In genomic region chr16:85750021-85750826, GRCh38 we compare ENCODE assay signal across 8 cellular contexts. TPM values are rescaled to one million over a fixed set of nuclear protein-coding genes. Genes with fewer than 3 reads are reported as not detected.
A peak's percentile ranks its signal among the peaks of the same experiment; 100 is the strongest.
DNase-seq lines count a peak whose midpoint lies in the region; ATAC-seq, FAIRE-seq and TF ChIP-seq lines count a peak whose summit lies in the region.

No MANE protein-coding gene starts in this region.

- CTCF ChIA-PET in CD4-positive, alpha-beta memory T cell (lab: Charles Lee; ENCODE audit: partially characterized antibody), result no interaction called here
- CTCF ChIA-PET in HEK293 (lab: Yijun Ruan, JAX) (interaction anchor here (1.3 kb wide), 1 partner anchor 32 kb away, joined by 5 read pairs; no protein-coding TSS in a partner anchor), WTC11 (lab: Charles Lee) (interaction anchor here (1.0 kb wide), 1 partner anchor 334 kb away, joined by 3 read pairs; no protein-coding TSS in a partner anchor)

- no peak overlapping the region for H3K4me3 ChIP-seq in CD4-positive, alpha-beta memory T cell (ENCODE audit: low read length in 2 of 2)
- H3K4me3 ChIP-seq in HEK293 (ENCODE audit: low read depth, low read length) (peak overlapping the region; percentile 37), fibroblast of villous mesenchyme (ENCODE audit: low read depth, low read length) (peak overlapping the region; percentile 59), pancreas (peak overlapping the region; percentile 18 to 56 (median 41))

- 0 out of 2 replicates have a peak, but pooled peaks have one; percentile 37 for TF ChIP-seq CTCF in HEK293 (tag by site-specific recombination; IDR thresholded peaks at IDR 0.05)
- no peak for TF ChIP-seq CTCF in WTC11 (IDR thresholded peaks at IDR 0.05)
- TF ChIP-seq CTCF in fibroblast of villous mesenchyme (IDR thresholded peaks at IDR 0.05; ENCODE audit: insufficient read depth, low read depth, low read length), result no peak
- TF ChIP-seq CTCF in pancreas (IDR thresholded peaks at IDR 0.05), result no peak

- POLR2A ChIA-PET in CD4-positive, alpha-beta memory T cell (lab: Charles Lee; ENCODE audit: partially characterized antibody), result interaction anchor here (1.2 kb wide), 1 partner anchor 12 kb away, joined by 3 read pairs; no protein-coding TSS in a partner anchor
- POLR2A ChIA-PET in HEK293 (lab: Yijun Ruan, JAX) (no interaction called here), WTC11 (lab: Charles Lee) (no interaction called here)

- H3K4me1 Mint-ChIP-seq in CD4-positive, alpha-beta memory T cell, result peaks cover 1 to 5% (median 3%) of the 10 kb centered on the region in 4 donors
- peaks cover 49% of the 10 kb centered on the region for H3K4me1 Mint-ChIP-seq in WTC11

- no peaks in the 10 kb centered on the region for H3K4me1 ChIP-seq in CD4-positive, alpha-beta memory T cell (ENCODE audit: insufficient read depth, low read length)
- H3K4me1 ChIP-seq in HEK293 (ENCODE audit: control insufficient read depth, insufficient read depth, low read length), result peaks cover 5% of the 10 kb centered on the region; the same call in 1 of the 2 replicates
- peaks cover 28 to 38% (median 35%) of the 10 kb centered on the region in 3 donors for H3K4me1 ChIP-seq in pancreas

- peaks cover 13% of the 10 kb centered on the region for H3K27me3 ChIP-seq in CD4-positive, alpha-beta memory T cell (ENCODE audit: insufficient read depth, low read length)
- no peaks in the 10 kb centered on the region for H3K27me3 ChIP-seq in pancreas

- H3K9me3 Mint-ChIP-seq in CD4-positive, alpha-beta memory T cell, result no peaks in the 10 kb centered on the region
- H3K9me3 Mint-ChIP-seq in WTC11, result no peaks in the 10 kb centered on the region

- no peak overlapping the region for H3K27ac ChIP-seq in CD4-positive, alpha-beta memory T cell (ENCODE audit: low read depth, low read length)
- H3K27ac ChIP-seq in HEK293 (ENCODE audit: extremely low read depth, low read depth, low read length) (peak overlapping the region; percentile 70; the same call in 1 of the 2 replicates), pancreas (no peak overlapping the region)

- ATAC-seq in WTC11, result peak; percentile 33
- no peak for ATAC-seq in pancreas
- no peak for ATAC-seq in GM19324 (IDR thresholded peaks at IDR 0.05; ENCODE audit: low FRiP score, unreplicated experiment)

- no peaks in the 10 kb centered on the region for H3K36me3 Mint-ChIP-seq in CD4-positive, alpha-beta memory T cell
- H3K36me3 Mint-ChIP-seq in WTC11, result no peaks in the 10 kb centered on the region

- no peak for FAIRE-seq in pancreas (lab: Jason Lieb, UNC)

- intact Hi-C loops in CD4-positive, alpha-beta memory T cell (cut with micrococcal nuclease), result no loop called here
- intact Hi-C loops in pancreas (cut with DNase I), result no loop called here

- H3K9me3 ChIP-seq in CD4-positive, alpha-beta memory T cell (ENCODE audit: control insufficient read depth in 1 of 2, low read length in 2 of 2), result no peaks in the 10 kb centered on the region
- H3K9me3 ChIP-seq in HEK293 (ENCODE audit: control insufficient read depth, insufficient read depth, low read depth, low read length) (no peaks in the 10 kb centered on the region), pancreas (no peaks in the 10 kb centered on the region)

- H3K27ac Mint-ChIP-seq in CD4-positive, alpha-beta memory T cell, result no peak overlapping the region
- no peak overlapping the region for H3K27ac Mint-ChIP-seq in WTC11

- peak overlapping the region; percentile 66 to 92 (median 80) for H3K4me3 Mint-ChIP-seq in CD4-positive, alpha-beta memory T cell
- peak overlapping the region; percentile 89 for H3K4me3 Mint-ChIP-seq in WTC11

- H3K36me3 ChIP-seq in CD4-positive, alpha-beta memory T cell (ENCODE audit: insufficient read depth, low read length), result no peaks in the 10 kb centered on the region
- no peaks in the 10 kb centered on the region for H3K36me3 ChIP-seq in HEK293 (ENCODE audit: control insufficient read depth in 2 of 2, insufficient read depth in 1 of 2, low read length in 2 of 2)
- H3K36me3 ChIP-seq in pancreas, result no peaks in the 10 kb centered on the region

- DNase-seq in CD4-positive, alpha-beta memory T cell, result no peak
- peak; percentile 63 for DNase-seq in WTC11 (ENCODE audit: low spot score)
- DNase-seq in fibroblast of villous mesenchyme (ENCODE audit: low read depth), result peak; percentile 58
- DNase-seq in pancreas, result peak in 4 of 6 donors; percentile 34 to 70 (median 50)
- DNase-seq in amniotic stem cell (lab: John Stamatoyannopoulos, UW), result no peak
- DNase-seq in C1 segment of cervical spinal cord (lab: John Stamatoyannopoulos, UW), result no peak

- H3K27me3 Mint-ChIP-seq in CD4-positive, alpha-beta memory T cell, result peaks cover 19 to 21% of the 10 kb centered on the region in 2 donors
- peaks cover 26% of the 10 kb centered on the region for H3K27me3 Mint-ChIP-seq in WTC11 (ENCODE audit: low read depth)

- WGBS in pancreas, 2 donors, result 2 to 9% methylated on average over 52 to 56 of the region's 56 CpGs

TF ChIP-seq in HEK293, 187 proteins besides CTCF, POLR2A, EP300 and RAD21 (continues in another document):
- TF ChIP-seq GLIS1 (tag by site-specific recombination; IDR thresholded peaks at IDR 0.05) (peak; percentile 97), ZNF76 (tag by site-specific recombination; IDR thresholded peaks at IDR 0.05; ENCODE audit: borderline replicate concordance, low read depth) (peak; percentile 25; the same call in 1 of the 2 replicates), SP7 (tag by site-specific recombination; IDR thresholded peaks at IDR 0.05) (peak; percentile 83), ZNF692 (tag by site-specific recombination; IDR thresholded peaks at IDR 0.05) (peak; percentile 75)

TF ChIP-seq in WTC11, 78 proteins besides CTCF, POLR2A, EP300 and RAD21:
- TF ChIP-seq MAX (CRISPR knock-in tag; IDR thresholded peaks at IDR 0.05), result 0 out of 2 replicates have a peak, but pooled peaks have one; percentile 38
- TF ChIP-seq TCF7 (CRISPR knock-in tag; IDR thresholded peaks at IDR 0.05; ENCODE audit: low read depth), result no peak
- 0 out of 2 replicates have a peak, but pooled peaks have one; percentile 5 for TF ChIP-seq SP1 (CRISPR knock-in tag; conservative IDR thresholded peaks at IDR 0.05)

RNA-seq across cellular contexts. Expression of gene C16orf74, which starts 0.7 kb away (rescaled TPM):
- total RNA-seq in CD4-positive, alpha-beta memory T cell, result 10 to 100 TPM; 11.7 to 13.6 TPM
- 10 to 100 TPM; 15.0 to 16.5 TPM for polyA plus RNA-seq in CD4-positive, alpha-beta memory T cell
- total RNA-seq in WTC11 (2021) (6.3 to 8.3 TPM (median 7.9 TPM) in 3 replicates), fibroblast of villous mesenchyme (8.2 and 8.4 TPM in 2 replicates), pancreas (under 1 TPM; 0.37 to 0.87 (median 0.61) TPM)
- polyA plus RNA-seq in pancreas, result 1 to 10 TPM in 1 of 2 donors, under 1 TPM in 1; 0.84 to 1.3 TPM

RNA-seq across cellular contexts. Expression of gene EMC8, which starts 49.1 kb away (rescaled TPM):
- 10 to 100 TPM; 22.7 to 22.8 TPM for total RNA-seq in CD4-positive, alpha-beta memory T cell
- 10 to 100 TPM; 22.1 to 22.7 TPM for polyA plus RNA-seq in CD4-positive, alpha-beta memory T cell
- total RNA-seq in WTC11 (2021) (48.0 to 55.2 TPM (median 52.7 TPM) in 3 replicates), fibroblast of villous mesenchyme (30.2 and 38.3 TPM in 2 replicates), pancreas (10 to 100 TPM in 3 of 6 donors, 1 to 10 TPM in 3; 6.8 to 13.6 (median 9.7) TPM)
- 10 to 100 TPM in 1 of 2 donors, 1 to 10 TPM in 1; 9.5 to 14.2 TPM for polyA plus RNA-seq in pancreas

RNA-seq across cellular contexts. Expression of gene COX4I1, which starts 49.3 kb away (rescaled TPM):
- total RNA-seq in CD4-positive, alpha-beta memory T cell, result 100 to 1,000 TPM; 490 to 521 TPM
- polyA plus RNA-seq in CD4-positive, alpha-beta memory T cell, result 1,000 to 10,000 TPM in 1 of 2 donors, 100 to 1,000 TPM in 1; 904 to 1,127 TPM
- total RNA-seq in WTC11 (2021), result 578 to 618 TPM (median 606 TPM) in 3 replicates
- 258 and 337 TPM in 2 replicates for total RNA-seq in fibroblast of villous mesenchyme
- total RNA-seq in pancreas, result 100 to 1,000 TPM; 198 to 270 (median 257) TPM
- polyA plus RNA-seq in pancreas, result 100 to 1,000 TPM; 428 to 510 TPM

Comparison
In these comparisons a context has a peak if more than half of its experiments do, and no peak if none do; other contexts are left out.
1. DNase-seq: peak in WTC11 (single experiment), fibroblast of villous mesenchyme (single experiment) and pancreas (4 of 6); none in CD4-positive, alpha-beta memory T cell (0 of 5), amniotic stem cell (single experiment) and C1 segment of cervical spinal cord (0 of 14).
2. H3K4me3 ChIP-seq: peak in HEK293 (single experiment), fibroblast of villous mesenchyme (single experiment) and pancreas (4 of 4); none in CD4-positive, alpha-beta memory T cell (0 of 2).